1 cellular context compared by ENCODE assay signal in genomic region chr11:5390210-5390609, GRCh38.
TF ChIP-seq lines count a peak whose summit lies in the region.

No MANE protein-coding gene starts in this region.

TF ChIP-seq in HCT116, 20 proteins besides CTCF, POLR2A, EP300 and RAD21 (continued from another document):
- TF ChIP-seq REST (IDR thresholded peaks at IDR 0.05; ENCODE audit: low read depth) (no peak), EZH2phosphoT487 (IDR thresholded peaks at IDR 0.05; ENCODE audit: borderline replicate concordance) (no peak), CBX3 (IDR thresholded peaks at IDR 0.05; ENCODE audit: low read depth) (no peak), ATF3 (IDR thresholded peaks at IDR 0.05) (no peak), SP1 (IDR thresholded peaks at IDR 0.05; ENCODE audit: low read depth) (no peak), ZBTB33 (IDR thresholded peaks at IDR 0.05; ENCODE audit: extremely low read depth, insufficient replicate concordance, low read length) (no peak), POLR2AphosphoS5 (IDR thresholded peaks at IDR 0.05; ENCODE audit: low read depth, low read length) (no peak), FOSL1 (IDR thresholded peaks at IDR 0.05; ENCODE audit: low read depth) (no peak), YY1 (IDR thresholded peaks at IDR 0.05; ENCODE audit: extremely low read depth, insufficient replicate concordance, low read depth, low read length) (no peak), SIN3A (IDR thresholded peaks at IDR 0.05; ENCODE audit: low read depth) (no peak), TCF7L2 (IDR thresholded peaks at IDR 0.05; ENCODE audit: borderline replicate concordance, extremely low read depth, insufficient read depth, insufficient read length) (no peak)
